In genomic region chr6:161668665-161669064, GRCh38 we compare ENCODE assay signal across 29 cellular contexts.
"Had no signal": no experiment of that assay in that cellular context is flagged by ENCODE, and none has a peak within 500 bp of the region (broad histone marks: within the 10 kb centered on the region; RNA-seq: fewer than 3 reads in every experiment).

No MANE protein-coding gene starts in this region.

- DNase-seq: naive thymus-derived CD4-positive, alpha-beta T cell; natural killer cell; occipital lobe; ovary; posterior cingulate gyrus; psoas muscle; right cardiac atrium; right lobe of liver; sigmoid colon; small intestine; stimulated activated CD4-positive, alpha-beta T cell treated with anti-CD3 and anti-CD28 coated beads, Interleukin-15, amount 100 ng/mL, for 24 hours; stimulated activated CD4-positive, alpha-beta T cell treated with anti-CD3 and anti-CD28 coated beads, Interleukin-2, amount 100 ng/mL, for 24 hours; stimulated activated CD4-positive, alpha-beta T cell treated with anti-CD3 and anti-CD28 coated beads, Interleukin-2, amount 100 ng/mL, for 48 hours; stimulated activated CD4-positive, alpha-beta T cell treated with anti-CD3 and anti-CD28 coated beads, Interleukin-4, amount 100 ng/mL, for 24 hours; stimulated activated naive CD4-positive, alpha-beta T cell; stimulated activated naive CD8-positive, alpha-beta T cell treated with anti-CD3 and anti-CD28 coated beads, Interleukin-15, amount 100 ng/mL, for 72 hours; stimulated activated naive CD8-positive, alpha-beta T cell treated with anti-CD3 and anti-CD28 coated beads, Interleukin-15, Interleukin-2, amounts not matched to agents 100 U/mL and 50 U/mL, for 24 hours; substantia nigra; testis; tibial artery; transverse colon had no signal

- H3K4me1 Mint-ChIP-seq: naive thymus-derived CD4-positive, alpha-beta T cell; stimulated activated memory B cell treated with anti-CD40 and anti-IgM and Interleukin-4, amounts not matched to agents 10 μg/mL and 1 μg/mL and 100 μg/mL, for 72 hours; stimulated activated naive CD8-positive, alpha-beta T cell treated with anti-CD3 and anti-CD28 coated beads, Interleukin-15, amount 100 ng/mL, for 72 hours had no signal

- H3K4me3 Mint-ChIP-seq: naive thymus-derived CD4-positive, alpha-beta T cell; natural killer cell; nephron; neural progenitor cell; stimulated activated memory B cell treated with anti-CD40 and anti-IgM and Interleukin-4, amounts not matched to agents 10 μg/mL and 1 μg/mL and 100 μg/mL, for 72 hours; stimulated activated naive CD8-positive, alpha-beta T cell treated with anti-CD3 and anti-CD28 coated beads, Interleukin-15, amount 100 ng/mL, for 72 hours; type B pancreatic cell had no signal

- H3K27ac Mint-ChIP-seq: naive thymus-derived CD4-positive, alpha-beta T cell; natural killer cell; nephron; neural progenitor cell; progenitor cell of endocrine pancreas; stimulated activated memory B cell treated with anti-CD40 and anti-IgM and Interleukin-4, amounts not matched to agents 10 μg/mL and 1 μg/mL and 100 μg/mL, for 72 hours; stimulated activated naive CD8-positive, alpha-beta T cell treated with anti-CD3 and anti-CD28 coated beads, Interleukin-15, amount 100 ng/mL, for 72 hours; type B pancreatic cell had no signal

- ATAC-seq: naive thymus-derived CD4-positive, alpha-beta T cell; psoas muscle; right cardiac atrium; right lobe of liver; stimulated activated memory B cell treated with anti-CD40 and anti-IgM and Interleukin-4, amounts not matched to agents 10 μg/mL and 1 μg/mL and 100 μg/mL, for 72 hours; stimulated activated naive CD8-positive, alpha-beta T cell treated with anti-CD3 and anti-CD28 coated beads, Interleukin-15, amount 100 ng/mL, for 72 hours; stimulated activated naive CD8-positive, alpha-beta T cell treated with anti-CD3 and anti-CD28 coated beads, Interleukin-15, Interleukin-2, amounts not matched to agents 100 U/mL and 50 U/mL, for 24 hours had no signal

- H3K36me3 Mint-ChIP-seq: natural killer cell; neural progenitor cell; stimulated activated memory B cell treated with anti-CD40 and anti-IgM and Interleukin-4, amounts not matched to agents 10 μg/mL and 1 μg/mL and 100 μg/mL, for 72 hours; type B pancreatic cell had no signal

- H3K4me3 ChIP-seq: neural progenitor cell, ovary, psoas muscle, right lobe of liver, sigmoid colon, suprapubic skin, testis, tibial artery, transverse colon, vagina had no signal

- H3K9me3 Mint-ChIP-seq: natural killer cell; stimulated activated memory B cell treated with anti-CD40 and anti-IgM and Interleukin-4, amounts not matched to agents 10 μg/mL and 1 μg/mL and 100 μg/mL, for 72 hours had no signal

- H3K36me3 ChIP-seq: neural progenitor cell, ovary, right lobe of liver, sigmoid colon, suprapubic skin, tibial artery, transverse colon, vagina had no signal

- FAIRE-seq: small intestine, urothelium cell line had no signal

- H3K27me3 ChIP-seq: neural progenitor cell, ovary, right lobe of liver, sigmoid colon, suprapubic skin, testis, tibial artery, transverse colon, vagina had no signal
